ENCODE assay signal across 17 cellular contexts in genomic region chr2:120353931-120354330, GRCh38. TPM values are rescaled to one million over a fixed set of nuclear protein-coding genes. Genes with fewer than 3 reads are reported as not detected.
DNase-seq lines count a peak whose midpoint lies in the region; ATAC-seq and TF ChIP-seq lines count a peak whose summit lies in the region.
"Had no signal": no experiment of that assay in that cellular context is flagged by ENCODE, and none has a peak within 500 bp of the region (broad histone marks: within the 10 kb centered on the region; RNA-seq: fewer than 3 reads in every experiment).

No MANE protein-coding gene starts in this region.

- H3K9ac ChIP-seq in BLaER1: no peak overlapping the region
- no peak overlapping the region for H3K9ac ChIP-seq in BLaER1 treated with 17β-estradiol and CSF1 and Interleukin-3, amounts not matched to agents 10 nM and 100 nM
- H3K9ac ChIP-seq in trophoblast cell (ENCODE audit: low read length): no peak overlapping the region
- H3K9ac ChIP-seq: GM23248 had no signal

- POLR2A ChIA-PET in activated CD8-positive, alpha-beta T cell treated with anti-CD3 and anti-CD28 coated beads, Interleukin-2, amount 10 ng/mL, durations not matched to agents 7 days and 5 days (lab: Charles Lee): no interaction called here

- H2AFZ ChIP-seq in trophoblast cell (ENCODE audit: insufficient read depth, low read length, poor library complexity) (no peak overlapping the region), GM23338 (no peak overlapping the region)
- H2AFZ ChIP-seq: GM23248 had no signal

- H3K36me3 ChIP-seq in BLaER1 (no peaks in the 10 kb centered on the region), trophoblast cell (ENCODE audit: control insufficient read depth in 1 of 2, insufficient read depth in 2 of 2, low read length in 2 of 2) (no peaks in the 10 kb centered on the region), GM23338 (ENCODE audit: insufficient read depth) (no peaks in the 10 kb centered on the region)
- H3K36me3 ChIP-seq in BLaER1 treated with 17β-estradiol and CSF1 and Interleukin-3, amounts not matched to agents 10 nM and 100 nM: no peaks in the 10 kb centered on the region
- H3K36me3 ChIP-seq: HAP-1 had no signal

- no peak overlapping the region for H3K14ac ChIP-seq in trophoblast cell (ENCODE audit: low read length)

- no peak overlapping the region for H2BK120ac ChIP-seq in trophoblast cell (ENCODE audit: insufficient read depth, low read length, poor library complexity)

- CTCF ChIA-PET in activated CD8-positive, alpha-beta T cell treated with anti-CD3 and anti-CD28 coated beads, Interleukin-2, amount 10 ng/mL, durations not matched to agents 7 days and 5 days (lab: Charles Lee): no interaction called here

- H3F3A ChIP-seq in GM23338 (replicated peaks; ENCODE audit: low read depth): no peaks in the 10 kb centered on the region

- H3K4me1 Mint-ChIP-seq in GM23338: peaks cover 28% of the 10 kb centered on the region
- no peaks in the 10 kb centered on the region for H3K4me1 Mint-ChIP-seq in activated CD8-positive, alpha-beta T cell treated with anti-CD3 and anti-CD28 coated beads, Interleukin-2, amount 10 ng/mL, durations not matched to agents 7 days and 5 days (ENCODE audit: low read depth)
- H3K4me1 Mint-ChIP-seq: CD14-positive monocyte; CD8-positive, alpha-beta memory T cell had no signal

- DNase-seq in trophoblast cell (peak; percentile 52 to 53), dermis blood vessel endothelial cell (no peak), GM23338 (ENCODE audit: low spot score) (no peak)
- DNase-seq in activated CD8-positive, alpha-beta T cell treated with anti-CD3 and anti-CD28 coated beads, Interleukin-2, amount 10 ng/mL, durations not matched to agents 7 days and 5 days: no peak
- DNase-seq: CD4-positive, alpha-beta T cell; CD8-positive, alpha-beta memory T cell; DMS 273 treated with DMSO at 0.1 percent for 48 hours; DMS79; EL; GDM1; GM23248; HFFc6 had no signal

- no peak overlapping the region for H4K91ac ChIP-seq in trophoblast cell (ENCODE audit: low read depth, low read length)

- no peak overlapping the region for H4K8ac ChIP-seq in trophoblast cell (ENCODE audit: low read depth, low read length)

- no peaks in the 10 kb centered on the region for H3K79me1 ChIP-seq in trophoblast cell (ENCODE audit: low read length)

- H3K79me2 ChIP-seq in trophoblast cell (ENCODE audit: control insufficient read depth, insufficient read depth, low read length, poor library complexity) (no peaks in the 10 kb centered on the region), GM23338 (replicated peaks; ENCODE audit: insufficient read depth) (no peaks in the 10 kb centered on the region)

- no peak overlapping the region for H3K23ac ChIP-seq in trophoblast cell (ENCODE audit: low read length)

- H3K27me3 ChIP-seq in BLaER1: peaks cover 13% of the 10 kb centered on the region
- peaks cover 9 to 29% (median 15%) of the 10 kb centered on the region in 11 experiments for H3K27me3 ChIP-seq in BLaER1 treated with 17β-estradiol and CSF1 and Interleukin-3, amounts not matched to agents 10 nM and 100 nM
- H3K27me3 ChIP-seq in trophoblast cell (ENCODE audit: insufficient read depth, low read length): peaks cover 11% of the 10 kb centered on the region
- H3K27me3 ChIP-seq in GM23338 (ENCODE audit: insufficient read depth): peaks cover 29% of the 10 kb centered on the region

- no peak for TF ChIP-seq CTCF in GM23338 (conservative IDR thresholded peaks at IDR 0.05; ENCODE audit: low read depth in 2 of 2)

- H3K4ac ChIP-seq in trophoblast cell (ENCODE audit: low read depth, low read length): no peak overlapping the region

- H4K12ac ChIP-seq in trophoblast cell (ENCODE audit: low read depth, low read length): no peak overlapping the region

- H4K20me1 ChIP-seq in BLaER1 (peaks cover 8% of the 10 kb centered on the region; the same call in 1 of the 2 replicates), GM23338 (replicated peaks; ENCODE audit: insufficient read depth) (no peaks in the 10 kb centered on the region)
- H4K20me1 ChIP-seq in BLaER1 treated with 17β-estradiol and CSF1 and Interleukin-3, amounts not matched to agents 10 nM and 100 nM: peaks cover 0 to 32% (median 2%) of the 10 kb centered on the region in 11 experiments; a peak in 9 of 22 replicates

- H3K27ac ChIP-seq in BLaER1 (no peak overlapping the region), trophoblast cell (ENCODE audit: low read depth, low read length) (no peak overlapping the region), GM23338 (ENCODE audit: low read depth) (no peak overlapping the region)
- no peak overlapping the region for H3K27ac ChIP-seq in BLaER1 treated with 17β-estradiol and CSF1 and Interleukin-3, amounts not matched to agents 10 nM and 100 nM
- H3K27ac ChIP-seq: GM23248 had no signal

- H2AK5ac ChIP-seq in trophoblast cell (ENCODE audit: low read length): no peak overlapping the region

- H2BK5ac ChIP-seq in trophoblast cell (ENCODE audit: low read depth, low read length, poor library complexity): no peak overlapping the region

- no peaks in the 10 kb centered on the region for H3K36me3 Mint-ChIP-seq in GM23338 (ENCODE audit: low read depth)
- H3K36me3 Mint-ChIP-seq in activated CD8-positive, alpha-beta T cell treated with anti-CD3 and anti-CD28 coated beads, Interleukin-2, amount 10 ng/mL, durations not matched to agents 7 days and 5 days (ENCODE audit: low read depth): no peaks in the 10 kb centered on the region
- H3K36me3 Mint-ChIP-seq: CD14-positive monocyte; CD8-positive, alpha-beta memory T cell had no signal

- no CpG with 5 or more reads among the region's 10 CpGs for WGBS in trophoblast cell (ENCODE audit: extremely low coverage, insufficient coverage, insufficient read length)

- H3K27ac Mint-ChIP-seq in GM23338: no peak overlapping the region
- H3K27ac Mint-ChIP-seq in activated CD8-positive, alpha-beta T cell treated with anti-CD3 and anti-CD28 coated beads, Interleukin-2, amount 10 ng/mL, durations not matched to agents 7 days and 5 days: no peak overlapping the region
- H3K27ac Mint-ChIP-seq: CD14-positive monocyte; CD4-positive, alpha-beta T cell; CD8-positive, alpha-beta memory T cell; HFFc6 had no signal

- no peak overlapping the region for H3K4me3 Mint-ChIP-seq in GM23338
- H3K4me3 Mint-ChIP-seq in activated CD8-positive, alpha-beta T cell treated with anti-CD3 and anti-CD28 coated beads, Interleukin-2, amount 10 ng/mL, durations not matched to agents 7 days and 5 days: no peak overlapping the region
- H3K4me3 Mint-ChIP-seq: CD14-positive monocyte; CD4-positive, alpha-beta T cell; CD8-positive, alpha-beta memory T cell; HFFc6 had no signal

- H2BK12ac ChIP-seq in trophoblast cell (ENCODE audit: low read length): no peak overlapping the region

- peaks cover 42% of the 10 kb centered on the region for H3K27me3 Mint-ChIP-seq in GM23338 (ENCODE audit: insufficient read depth, low read depth, poor library complexity)
- H3K27me3 Mint-ChIP-seq in activated CD8-positive, alpha-beta T cell treated with anti-CD3 and anti-CD28 coated beads, Interleukin-2, amount 10 ng/mL, durations not matched to agents 7 days and 5 days (ENCODE audit: low read depth): peaks cover 16% of the 10 kb centered on the region

- no peak overlapping the region for H3K4me3 ChIP-seq in BLaER1
- H3K4me3 ChIP-seq in BLaER1 treated with 17β-estradiol and CSF1 and Interleukin-3, amounts not matched to agents 10 nM and 100 nM: no peak overlapping the region
- H3K4me3 ChIP-seq in trophoblast cell (ENCODE audit: low read depth, low read length): no peak overlapping the region
- no peak overlapping the region for H3K4me3 ChIP-seq in GM23338
- H3K4me3 ChIP-seq: GM12878, GM23248, HAP-1 had no signal

- H3K4me1 ChIP-seq in BLaER1: peaks cover 60% of the 10 kb centered on the region
- H3K4me1 ChIP-seq in BLaER1 treated with 17β-estradiol and CSF1 and Interleukin-3, amounts not matched to agents 10 nM and 100 nM: peaks cover 0 to 57% (median 37%) of the 10 kb centered on the region in 10 experiments; a peak in 14 of 20 replicates
- H3K4me1 ChIP-seq in trophoblast cell (ENCODE audit: control insufficient read depth in 1 of 2, insufficient read depth in 2 of 2, low read length in 2 of 2): no peaks in the 10 kb centered on the region
- peaks cover 8% of the 10 kb centered on the region; the same call in 1 of the 2 replicates for H3K4me1 ChIP-seq in GM23338 (ENCODE audit: insufficient read depth)
- H3K4me1 ChIP-seq: HAP-1 had no signal

- no peaks in the 10 kb centered on the region for H3K9me2 ChIP-seq in GM23338 (ENCODE audit: insufficient read depth)

- no peaks in the 10 kb centered on the region for H3K9me3 Mint-ChIP-seq in GM23338
- H3K9me3 Mint-ChIP-seq in activated CD8-positive, alpha-beta T cell treated with anti-CD3 and anti-CD28 coated beads, Interleukin-2, amount 10 ng/mL, durations not matched to agents 7 days and 5 days (ENCODE audit: insufficient read depth): no peaks in the 10 kb centered on the region
- H3K9me3 Mint-ChIP-seq: CD4-positive, alpha-beta T cell; CD8-positive, alpha-beta memory T cell; HFFc6 had no signal

- H3K18ac ChIP-seq in trophoblast cell (ENCODE audit: low read length): no peak overlapping the region

- H3K4me2 ChIP-seq in BLaER1: peak overlapping the region; percentile 66
- peak overlapping the region in 8 of 11 experiments; percentile 20 to 70 (median 60); a peak in 15 of 22 replicates for H3K4me2 ChIP-seq in BLaER1 treated with 17β-estradiol and CSF1 and Interleukin-3, amounts not matched to agents 10 nM and 100 nM
- H3K4me2 ChIP-seq in trophoblast cell (ENCODE audit: low read length): no peak overlapping the region
- no peak overlapping the region for H3K4me2 ChIP-seq in GM23338

- H3K9me3 ChIP-seq in BLaER1 (no peaks in the 10 kb centered on the region), trophoblast cell (ENCODE audit: insufficient read depth, low read depth, low read length) (peaks cover 10% of the 10 kb centered on the region)
- H3K9me3 ChIP-seq in BLaER1 treated with 17β-estradiol and CSF1 and Interleukin-3, amounts not matched to agents 10 nM and 100 nM (replicated peaks in 1 of 11): no peaks in the 10 kb centered on the region
- H3K9me3 ChIP-seq: HAP-1 had no signal

- ATAC-seq in GM23338: no peak
- ATAC-seq in activated CD8-positive, alpha-beta T cell treated with anti-CD3 and anti-CD28 coated beads, Interleukin-2, amount 10 ng/mL, durations not matched to agents 7 days and 5 days: no peak
- ATAC-seq: GM12878 had no signal

RNA-seq across cellular contexts. Expression of gene INHBB, which starts 8.0 kb away (rescaled TPM):
- polyA plus RNA-seq in trophoblast cell (2013): 0.10 and 0.15 TPM in 2 replicates
- 8.5 and 11.8 TPM in 2 replicates for total RNA-seq in dermis blood vessel endothelial cell
- total RNA-seq in GM23338 (2014; rRNA removed; shearing (Covaris generic)): 0.16 and 0.21 TPM in 2 replicates
- polyA plus RNA-seq in GM23338 (2016; fragmentation: Nextera tagmentation; extraction: Ambion mirVana): 0.16 TPM in 1 of 2 replicates, not detected in the other
- total RNA-seq in activated CD8-positive, alpha-beta T cell treated with anti-CD3 and anti-CD28 coated beads, Interleukin-2, amount 10 ng/mL, durations not matched to agents 7 days and 5 days: not detected
- total RNA-seq: CD4-positive, alpha-beta T cell; CD8-positive, alpha-beta memory T cell had no signal
- polyA plus RNA-seq: CD14-positive monocyte; CD8-positive, alpha-beta memory T cell; GM12878 had no signal

Comparison
In these comparisons a context has a peak if more than half of its experiments do, and no peak if none do; other contexts are left out.
1. H3K4me2 ChIP-seq: peak in BLaER1 (single experiment) and BLaER1 treated with 17β-estradiol and CSF1 and Interleukin-3, amounts not matched to agents 10 nM and 100 nM (8 of 11); none in trophoblast cell (single experiment) and GM23338 (single experiment).
2. DNase-seq: peak in trophoblast cell (2 of 2); none in dermis blood vessel endothelial cell (single experiment), GM23338 (single experiment) and activated CD8-positive, alpha-beta T cell treated with anti-CD3 and anti-CD28 coated beads, Interleukin-2, amount 10 ng/mL, durations not matched to agents 7 days and 5 days (single experiment).